In the genomic region with DNA sequence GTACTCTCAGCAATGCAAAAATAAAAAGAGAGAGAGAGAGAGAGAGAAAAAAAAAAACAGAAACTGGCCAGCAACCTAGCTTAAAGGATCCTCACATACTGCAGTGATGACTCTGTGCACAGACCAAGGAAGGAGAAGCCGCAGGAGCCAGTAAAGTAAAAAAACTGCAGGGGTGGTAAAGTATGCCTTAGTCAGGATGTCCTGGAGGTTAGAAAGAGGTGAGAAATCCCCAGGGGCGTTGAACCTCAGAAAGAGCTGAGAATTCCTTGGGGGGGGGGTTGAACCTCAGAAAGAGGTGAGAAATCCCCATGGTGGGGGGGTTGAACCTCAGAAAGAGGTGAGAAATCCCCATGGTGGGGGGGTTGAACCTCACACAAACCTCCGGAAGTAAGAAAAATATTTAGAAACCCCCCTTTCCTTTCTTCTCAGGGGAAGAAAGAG, we compare ENCODE assay signal across 1 cellular context.
TF ChIP-seq lines count a peak whose summit lies in the region.

No MANE protein-coding gene starts in this region.

TF ChIP-seq in IMR-90, 13 proteins besides CTCF, POLR2A, EP300 and RAD21 (continued from another document):
- TF ChIP-seq, protein P1, sequence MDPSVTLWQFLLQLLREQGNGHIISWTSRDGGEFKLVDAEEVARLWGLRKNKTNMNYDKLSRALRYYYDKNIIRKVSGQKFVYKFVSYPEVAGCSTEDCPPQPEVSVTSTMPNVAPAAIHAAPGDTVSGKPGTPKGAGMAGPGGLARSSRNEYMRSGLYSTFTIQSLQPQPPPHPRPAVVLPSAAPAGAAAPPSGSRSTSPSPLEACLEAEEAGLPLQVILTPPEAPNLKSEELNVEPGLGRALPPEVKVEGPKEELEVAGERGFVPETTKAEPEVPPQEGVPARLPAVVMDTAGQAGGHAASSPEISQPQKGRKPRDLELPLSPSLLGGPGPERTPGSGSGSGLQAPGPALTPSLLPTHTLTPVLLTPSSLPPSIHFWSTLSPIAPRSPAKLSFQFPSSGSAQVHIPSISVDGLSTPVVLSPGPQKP (IDR thresholded peaks at IDR 0.05; ENCODE audit: borderline replicate concordance, low read depth, low read length): no peak
- TF ChIP-seq CHD1 (IDR thresholded peaks at IDR 0.05; ENCODE audit: low read depth, low read length) (no peak), MAZ (IDR thresholded peaks at IDR 0.05; ENCODE audit: borderline replicate concordance, low read depth, low read length) (no peak), FOS (IDR thresholded peaks at IDR 0.05; ENCODE audit: low read depth, low read length) (no peak)
